ENCODE assay signal across 8 cellular contexts in the genomic region with DNA sequence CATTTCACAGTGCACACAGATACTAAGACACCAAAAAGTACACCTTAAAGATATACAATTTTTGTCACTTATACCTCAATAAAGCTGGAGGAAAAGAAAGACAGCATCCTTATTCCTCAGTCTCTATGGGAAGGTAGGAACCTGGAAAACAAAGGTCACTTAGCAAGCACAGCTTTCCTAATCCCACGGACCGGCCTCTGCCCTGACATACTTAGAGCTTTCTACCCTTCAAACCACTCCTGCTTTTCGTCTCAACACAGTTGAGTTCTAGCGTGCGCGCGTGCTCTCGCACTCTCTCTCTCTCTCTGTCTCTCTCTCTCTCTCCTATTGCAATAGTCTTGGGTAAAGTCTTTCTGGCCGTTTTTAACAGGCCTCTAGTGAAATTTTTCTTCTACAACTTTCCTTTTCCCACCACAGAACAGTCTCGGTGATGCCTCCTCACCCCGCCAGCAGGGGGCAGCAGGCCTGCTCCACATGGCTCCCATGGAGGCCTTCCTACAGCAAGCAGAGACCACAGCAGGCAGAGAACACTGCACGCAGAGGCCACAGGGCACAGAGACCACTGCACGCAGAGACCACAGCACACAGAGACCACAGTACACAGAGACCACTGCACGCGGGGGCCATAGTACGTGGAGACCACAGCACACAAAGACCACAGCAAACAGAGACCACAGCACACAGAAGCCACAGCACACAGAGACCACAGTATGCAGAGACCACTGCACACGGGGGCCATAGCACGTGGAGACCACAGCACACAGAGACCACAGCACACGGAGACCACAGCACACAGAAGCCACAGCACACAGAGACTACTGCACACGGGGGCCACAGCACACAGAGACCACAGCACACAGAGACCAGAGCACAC.
DNase-seq lines count a peak whose midpoint lies in the region; ATAC-seq and TF ChIP-seq lines count a peak whose summit lies in the region.

No MANE protein-coding gene starts in this region.

- H3K36me3 ChIP-seq in mammary epithelial cell (ENCODE audit: insufficient read depth, low read length): no peaks in the 10 kb centered on the region

- no peaks in the 10 kb centered on the region for H3K36me3 Mint-ChIP-seq in nephron (ENCODE audit: low read depth)

- H3K4me1 ChIP-seq in mammary epithelial cell (ENCODE audit: insufficient read depth, low read length): no peaks in the 10 kb centered on the region

- H3K27me3 Mint-ChIP-seq in nephron (ENCODE audit: low read depth): no peaks in the 10 kb centered on the region

- peak; percentile 75 to 82 for TF ChIP-seq CTCF in mammary epithelial cell (conservative IDR thresholded peaks at IDR 0.05 in 1 of 2, IDR thresholded peaks at IDR 0.05 in 1 of 2; ENCODE audit: extremely low read depth in 1 of 2, insufficient read depth in 1 of 2, low read depth in 1 of 2, low read length in 2 of 2)
- peak in 2 of 3 experiments; percentile 9 to 30 for TF ChIP-seq CTCF in nephron (IDR thresholded peaks at IDR 0.05; ENCODE audit: unreplicated experiment in 3 of 3)

- peaks cover 3% of the 10 kb centered on the region for H3K9me3 Mint-ChIP-seq in nephron

- intact Hi-C loops in mammary epithelial cell (cut with micrococcal nuclease): loop anchor here (1.0 kb wide), 3 partner anchors 76 to 512 kb away; no protein-coding TSS in a partner anchor

- H3K9me3 ChIP-seq in mammary epithelial cell (replicated peaks; ENCODE audit: insufficient read depth, low read length): no peaks in the 10 kb centered on the region

- no peaks in the 10 kb centered on the region for H3K79me2 ChIP-seq in mammary epithelial cell (ENCODE audit: insufficient read depth, low read length)

- no peak overlapping the region for H3K27ac Mint-ChIP-seq in nephron

- no peak overlapping the region for H3K4me2 ChIP-seq in mammary epithelial cell (ENCODE audit: insufficient read depth, low read depth, low read length)

- H3K9ac ChIP-seq in mammary epithelial cell (ENCODE audit: insufficient read depth, low read length): no peak overlapping the region

- no peak overlapping the region for H3K4me3 Mint-ChIP-seq in nephron

- DNase-seq in Daoy (ENCODE audit: low read depth) (peak; percentile 49), HK-2 (ENCODE audit: unreplicated experiment) (peak; percentile 44), UCSD-AML1 (lab: John Stamatoyannopoulos, UW; ENCODE audit: unreplicated experiment) (peak; percentile 48), mammary epithelial cell (no peak), mucosa of gallbladder (ENCODE audit: low spot score) (no peak), cerebellum (ENCODE audit: low spot score) (no peak)

- in situ Hi-C loops in mammary epithelial cell (cut with MboI; ENCODE audit: low sequenced_read_pairs in 2 of 2): no loop called here

- no peak overlapping the region for H3K27ac ChIP-seq in mammary epithelial cell (ENCODE audit: insufficient read depth, low read depth, low read length)

- dilution Hi-C loops in mammary epithelial cell (cut with HindIII; ENCODE audit: low sequenced_read_pairs): no loop called here

- H3K4me1 Mint-ChIP-seq in nephron: no peaks in the 10 kb centered on the region

- no peak overlapping the region for H3K4me3 ChIP-seq in mammary epithelial cell (replicated peaks in 1 of 3; ENCODE audit: insufficient read depth in 1 of 3, low read depth in 2 of 3, low read length in 3 of 3)

- no TSS peak for BruUV-seq in mammary epithelial cell (replicated peaks; lab: Mats Ljungman, UMichigan)

- peaks cover 2% of the 10 kb centered on the region for H3K27me3 ChIP-seq in mammary epithelial cell (ENCODE audit: insufficient read depth, low read length)

- H4K20me1 ChIP-seq in mammary epithelial cell (ENCODE audit: insufficient read depth, low read length): no peaks in the 10 kb centered on the region

- CTCF ChIA-PET in mammary epithelial cell (lab: Charles Lee; ENCODE audit: low non-redundant PET): no interaction called here

- 80% methylated on average over 17 of the region's 20 CpGs for WGBS in mammary epithelial cell (ENCODE audit: low coverage, missing lambda C conversion rate)

- no peak overlapping the region for H2AFZ ChIP-seq in mammary epithelial cell (ENCODE audit: low read depth, low read length)

- peak; percentile 95 for ATAC-seq in GM19463 (IDR thresholded peaks at IDR 0.05; ENCODE audit: unreplicated experiment)

Comparison
In these comparisons a context has a peak if more than half of its experiments do, and no peak if none do; other contexts are left out.
1. DNase-seq: peak in Daoy (single experiment), HK-2 (single experiment) and UCSD-AML1 (single experiment); none in mammary epithelial cell (single experiment), mucosa of gallbladder (single experiment) and cerebellum (single experiment).